In the genomic region with DNA sequence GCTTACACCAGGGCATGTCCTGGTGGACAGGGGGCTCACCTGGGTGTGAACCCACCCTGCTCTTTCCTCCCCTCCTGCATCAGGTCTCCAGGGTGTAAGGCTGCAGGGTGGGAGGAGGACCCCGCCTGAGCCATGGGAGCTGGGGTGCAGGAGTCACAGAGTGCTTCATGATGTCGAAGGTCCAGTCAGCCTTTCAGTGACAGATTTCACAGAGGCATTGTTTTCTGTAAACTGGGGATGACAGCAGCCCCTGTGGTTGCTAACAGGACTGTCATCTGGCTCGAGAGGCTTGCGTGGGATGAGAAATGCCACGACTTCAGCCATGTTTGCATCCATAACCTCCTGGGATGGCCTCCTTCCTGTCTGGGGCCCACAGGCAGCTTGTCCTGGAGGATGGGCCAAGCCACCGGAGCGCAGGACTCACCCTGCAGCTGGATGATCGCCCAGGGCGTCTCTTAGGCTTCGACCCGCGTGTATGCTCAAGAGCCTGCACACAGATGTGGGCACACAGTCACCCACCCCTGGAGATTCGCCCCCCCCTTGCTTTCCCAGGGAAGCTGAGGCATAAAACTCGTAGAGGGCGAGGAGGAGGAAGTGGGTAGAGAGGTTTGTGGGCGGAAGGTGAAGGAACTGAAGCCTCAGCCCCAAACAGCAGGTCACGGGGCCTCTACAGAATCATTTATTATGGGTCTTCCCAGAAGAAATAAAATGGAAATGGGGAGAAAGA, we compare ENCODE assay signal across 8 cellular contexts. TPM values are rescaled to one million over a fixed set of nuclear protein-coding genes. Genes with fewer than 3 reads are reported as not detected.
A peak's percentile ranks its signal among the peaks of the same experiment; 100 is the strongest.
DNase-seq lines count a peak whose midpoint lies in the region; ATAC-seq and TF ChIP-seq lines count a peak whose summit lies in the region.

No MANE protein-coding gene starts in this region.

- POLR2A ChIA-PET in activated CD4-positive, alpha-beta memory T cell treated with anti-CD3 and anti-CD28 coated beads, Interleukin-2, amount 10 ng/mL, durations not matched to agents 7 days and 5 days (lab: Charles Lee), result interaction anchor here (0.6 to 3.5 kb wide), 15 partner anchors 21 to 637 kb away, joined by 3 to 18 read pairs (median 4); partner anchors contain the start of genes ASF1B, BRME1, CC2D1A and DNAJB1

- peaks cover 39% of the 10 kb centered on the region for H3K4me1 Mint-ChIP-seq in activated CD4-positive, alpha-beta memory T cell treated with anti-CD3 and anti-CD28 coated beads, Interleukin-2, amount 10 ng/mL, durations not matched to agents 7 days and 5 days
- H3K4me1 Mint-ChIP-seq in nephron progenitor cell, result peaks cover 34% of the 10 kb centered on the region

- H3K4me3 Mint-ChIP-seq in activated CD4-positive, alpha-beta memory T cell treated with anti-CD3 and anti-CD28 coated beads, Interleukin-2, amount 10 ng/mL, durations not matched to agents 7 days and 5 days, result peak overlapping the region; percentile 52
- no peak overlapping the region for H3K4me3 Mint-ChIP-seq in nephron progenitor cell

- CTCF ChIA-PET in activated CD4-positive, alpha-beta memory T cell treated with anti-CD3 and anti-CD28 coated beads, Interleukin-2, amount 10 ng/mL, durations not matched to agents 7 days and 5 days (lab: Charles Lee), result interaction anchor here (0.7 to 5.3 kb wide), 13 partner anchors 20 to 466 kb away, joined by 3 to 52 read pairs (median 5); partner anchors contain the start of genes ASF1B, IL27RA and MISP3

- H3K36me3 Mint-ChIP-seq in activated CD4-positive, alpha-beta memory T cell treated with anti-CD3 and anti-CD28 coated beads, Interleukin-2, amount 10 ng/mL, durations not matched to agents 7 days and 5 days (ENCODE audit: low read depth), result no peaks in the 10 kb centered on the region
- H3K36me3 Mint-ChIP-seq in nephron progenitor cell (ENCODE audit: low read depth), result no peaks in the 10 kb centered on the region

- ATAC-seq in HG03095 (IDR thresholded peaks at IDR 0.05; ENCODE audit: unreplicated experiment), result no peak

- H3K9me3 Mint-ChIP-seq in activated CD4-positive, alpha-beta memory T cell treated with anti-CD3 and anti-CD28 coated beads, Interleukin-2, amount 10 ng/mL, durations not matched to agents 7 days and 5 days, result no peaks in the 10 kb centered on the region
- no peaks in the 10 kb centered on the region for H3K9me3 Mint-ChIP-seq in nephron progenitor cell

- DNase-seq in activated gamma-delta T cell treated with Interleukin-2 at 50 U/mL for 16 hours, result peak; percentile 46
- DNase-seq in activated gamma-delta T cell (lab: John Stamatoyannopoulos, UW), result no peak
- peak; percentile 71 for DNase-seq in activated CD4-positive, alpha-beta memory T cell treated with anti-CD3 and anti-CD28 coated beads, Interleukin-2, amount 10 ng/mL, durations not matched to agents 7 days and 5 days
- no peak for DNase-seq in left ventricle myocardium inferior
- peak; percentile 38 for DNase-seq in stimulated activated naive CD4-positive, alpha-beta T cell treated with Interleukin-2 at 50 U/mL for 16 hours (lab: John Stamatoyannopoulos, UW)
- no peak for DNase-seq in NCI-H774 (lab: John Stamatoyannopoulos, UW)
- no peak for DNase-seq in nephron progenitor cell

- H3K27ac ChIP-seq in left ventricle myocardium inferior (replicated peaks), result peak overlapping the region; percentile 74

- no peaks in the 10 kb centered on the region for H3K36me3 ChIP-seq in left ventricle myocardium inferior

- no peak for TF ChIP-seq CTCF in left ventricle myocardium inferior (IDR thresholded peaks at IDR 0.05; ENCODE audit: borderline replicate concordance)
- TF ChIP-seq CTCF in nephron progenitor cell (IDR thresholded peaks at IDR 0.05), result no peak

- intact Hi-C loops in left ventricle myocardium inferior (cut with micrococcal nuclease), result no loop called here

- no peaks in the 10 kb centered on the region for H3K27me3 ChIP-seq in left ventricle myocardium inferior (ENCODE audit: low read depth)

- H3K27me3 Mint-ChIP-seq in activated CD4-positive, alpha-beta memory T cell treated with anti-CD3 and anti-CD28 coated beads, Interleukin-2, amount 10 ng/mL, durations not matched to agents 7 days and 5 days, result no peaks in the 10 kb centered on the region
- peaks cover 8% of the 10 kb centered on the region for H3K27me3 Mint-ChIP-seq in nephron progenitor cell (ENCODE audit: low read depth, poor library complexity)

- no peaks in the 10 kb centered on the region for H3K9me3 ChIP-seq in left ventricle myocardium inferior (replicated peaks)

- H3K4me3 ChIP-seq in left ventricle myocardium inferior, result no peak overlapping the region

- peak overlapping the region; percentile 80 for H3K27ac Mint-ChIP-seq in activated CD4-positive, alpha-beta memory T cell treated with anti-CD3 and anti-CD28 coated beads, Interleukin-2, amount 10 ng/mL, durations not matched to agents 7 days and 5 days
- H3K27ac Mint-ChIP-seq in nephron progenitor cell, result no peak overlapping the region

- H3K4me1 ChIP-seq in left ventricle myocardium inferior, result peaks cover 35% of the 10 kb centered on the region

RNA-seq across cellular contexts. Expression of gene NANOS3, which starts 4.9 kb away (rescaled TPM):
- under 1 TPM; 0.65 to 0.95 TPM for total RNA-seq in activated CD4-positive, alpha-beta memory T cell treated with anti-CD3 and anti-CD28 coated beads, Interleukin-2, amount 10 ng/mL, durations not matched to agents 7 days and 5 days
- 1.3 TPM for total RNA-seq in left ventricle myocardium inferior

RNA-seq across cellular contexts. Expression of gene BRME1, which starts 24.1 kb away (rescaled TPM):
- 1 to 10 TPM; 3.8 to 4.4 TPM for total RNA-seq in activated CD4-positive, alpha-beta memory T cell treated with anti-CD3 and anti-CD28 coated beads, Interleukin-2, amount 10 ng/mL, durations not matched to agents 7 days and 5 days
- 0.82 TPM for total RNA-seq in left ventricle myocardium inferior

RNA-seq across cellular contexts. Expression of gene CC2D1A, which starts 24.1 kb away (rescaled TPM):
- total RNA-seq in activated CD4-positive, alpha-beta memory T cell treated with anti-CD3 and anti-CD28 coated beads, Interleukin-2, amount 10 ng/mL, durations not matched to agents 7 days and 5 days, result 10 to 100 TPM; 30.6 to 32.7 TPM
- 20.1 TPM for total RNA-seq in left ventricle myocardium inferior

RNA-seq across cellular contexts. Expression of gene PODNL1, which starts 56.4 kb away (rescaled TPM):
- total RNA-seq in activated CD4-positive, alpha-beta memory T cell treated with anti-CD3 and anti-CD28 coated beads, Interleukin-2, amount 10 ng/mL, durations not matched to agents 7 days and 5 days, result under 1 TPM; 0.35 to 0.48 TPM
- total RNA-seq in left ventricle myocardium inferior, result 1.9 TPM

Comparison
In these comparisons a context has a peak if more than half of its experiments do, and no peak if none do; other contexts are left out.
1. DNase-seq: peak in activated gamma-delta T cell treated with Interleukin-2 at 50 U/mL for 16 hours (single experiment), activated CD4-positive, alpha-beta memory T cell treated with anti-CD3 and anti-CD28 coated beads, Interleukin-2, amount 10 ng/mL, durations not matched to agents 7 days and 5 days (single experiment) and stimulated activated naive CD4-positive, alpha-beta T cell treated with Interleukin-2 at 50 U/mL for 16 hours (single experiment); none in activated gamma-delta T cell (single experiment), left ventricle myocardium inferior (single experiment), NCI-H774 (single experiment) and nephron progenitor cell (single experiment).